9 cellular contexts compared by ENCODE assay signal in the genomic region with DNA sequence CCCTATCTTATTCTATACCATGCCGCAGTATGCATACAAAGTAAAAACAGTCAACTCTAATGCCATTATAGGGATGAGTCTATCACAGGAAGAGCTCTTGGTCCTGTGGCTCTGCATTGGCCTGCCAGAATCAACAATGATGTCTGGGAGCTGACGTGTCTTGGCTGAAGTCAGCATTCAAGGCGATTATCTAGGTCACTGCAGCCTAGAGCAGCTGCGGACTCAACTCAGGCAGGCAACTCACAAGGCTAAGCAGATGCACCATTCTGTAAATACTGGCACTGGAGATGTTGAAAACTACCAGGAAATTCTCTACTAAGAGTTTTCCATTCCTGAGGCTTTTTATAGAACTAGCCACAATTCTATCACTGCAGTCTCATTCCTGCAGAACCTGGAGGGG. TPM values are rescaled to one million over a fixed set of nuclear protein-coding genes. Genes with fewer than 3 reads are reported as not detected.
DNase-seq lines count a peak whose midpoint lies in the region; ATAC-seq and TF ChIP-seq lines count a peak whose summit lies in the region.
"Had no signal": no experiment of that assay in that cellular context is flagged by ENCODE, and none has a peak within 500 bp of the region (broad histone marks: within the 10 kb centered on the region; RNA-seq: fewer than 3 reads in every experiment).

No MANE protein-coding gene starts in this region.

- no peaks in the 10 kb centered on the region for H3K4me1 Mint-ChIP-seq in stimulated activated naive CD8-positive, alpha-beta T cell treated with anti-CD3 and anti-CD28 coated beads, Interleukin-15, amount 100 ng/mL, for 72 hours

- peak overlapping the region in 1 of 2 donors; percentile 27 for H3K27ac Mint-ChIP-seq in stimulated activated naive CD8-positive, alpha-beta T cell treated with anti-CD3 and anti-CD28 coated beads, Interleukin-15, amount 100 ng/mL, for 72 hours

- H3K9me3 ChIP-seq in prostate gland: no peaks in the 10 kb centered on the region

- no peaks in the 10 kb centered on the region for H3K27me3 ChIP-seq in prostate gland (replicated peaks; ENCODE audit: insufficient read depth)

- WGBS in prostate gland: 56% methylated on average over 4 of the region's 4 CpGs

- peak; percentile 98 for ATAC-seq in left ventricle myocardium superior
- ATAC-seq in GM18519 (IDR thresholded peaks at IDR 0.05; ENCODE audit: low FRiP score, unreplicated experiment): no peak
- no peak for ATAC-seq in stimulated activated naive CD8-positive, alpha-beta T cell treated with anti-CD3 and anti-CD28 coated beads, Interleukin-15, amount 100 ng/mL, for 72 hours
- ATAC-seq: Panc1 had no signal

- intact Hi-C loops in left ventricle myocardium superior (cut with micrococcal nuclease): loop anchor here (10.0 kb wide), 1 partner anchor 175 kb away; no protein-coding TSS in a partner anchor
- intact Hi-C loops in prostate gland (cut with DNase I): loop anchor here (5.0 kb wide), 3 partner anchors 63 to 173 kb away; a partner anchor contains a TSS

- no peaks in the 10 kb centered on the region for H3K4me1 ChIP-seq in prostate gland (replicated peaks)

- no peak overlapping the region for H3K4me3 ChIP-seq in prostate gland

- H3K27ac ChIP-seq in angular gyrus (ENCODE audit: low read depth, low read length) (peak overlapping the region; percentile 77), prostate gland (peak overlapping the region; percentile 45 to 46)

- TF ChIP-seq POLR2A in prostate gland (IDR thresholded peaks at IDR 0.05): no peak

- peaks cover 19% of the 10 kb centered on the region for H3K27me3 Mint-ChIP-seq in stimulated activated naive CD8-positive, alpha-beta T cell treated with anti-CD3 and anti-CD28 coated beads, Interleukin-15, amount 100 ng/mL, for 72 hours

- TF ChIP-seq CTCF in prostate gland (IDR thresholded peaks at IDR 0.05): no peak

- no peaks in the 10 kb centered on the region for H3K9me3 Mint-ChIP-seq in stimulated activated naive CD8-positive, alpha-beta T cell treated with anti-CD3 and anti-CD28 coated beads, Interleukin-15, amount 100 ng/mL, for 72 hours

- peak; percentile 86 for DNase-seq in EL
- peak; percentile 70 for DNase-seq in left ventricle myocardium superior
- DNase-seq in prostate gland (ENCODE audit: low spot score): peak; percentile 7
- no peak for DNase-seq in SKM-1 treated with dmso at 0.1 percent for 144 hours (lab: John Stamatoyannopoulos, UW; ENCODE audit: unreplicated experiment)
- no peak for DNase-seq in NCI-H526 treated with DMSO at 0.1 percent for 48 hours (lab: John Stamatoyannopoulos, UW)
- DNase-seq in stimulated activated naive CD8-positive, alpha-beta T cell treated with anti-CD3 and anti-CD28 coated beads, Interleukin-15, amount 100 ng/mL, for 72 hours: no peak

- H3K4me3 Mint-ChIP-seq in stimulated activated naive CD8-positive, alpha-beta T cell treated with anti-CD3 and anti-CD28 coated beads, Interleukin-15, amount 100 ng/mL, for 72 hours: no peak overlapping the region

- no peaks in the 10 kb centered on the region for H3K36me3 ChIP-seq in prostate gland

RNA-seq across cellular contexts. Expression of a gene that starts 13.3 kb away (rescaled TPM):
- not detected for total RNA-seq in left ventricle myocardium superior
- total RNA-seq in prostate gland: 1 to 10 TPM in 1 of 2 donors, not detected in 1; 2.3 TPM

RNA-seq across cellular contexts. Expression of a gene that starts 23.0 kb away (rescaled TPM):
- total RNA-seq in left ventricle myocardium superior (6.0 TPM), prostate gland (10 to 100 TPM in 1 of 2 donors, 1 to 10 TPM in 1; 4.0 to 14.8 TPM)

RNA-seq across cellular contexts. Expression of a gene that starts 49.7 kb away (rescaled TPM):
- not detected for total RNA-seq in left ventricle myocardium superior
- 1 to 10 TPM in 1 of 2 donors, under 1 TPM in 1; 0.51 to 3.0 TPM for total RNA-seq in prostate gland

Comparison
In these comparisons a context has a peak if more than half of its experiments do, and no peak if none do; other contexts are left out.
1. DNase-seq: peak in EL (single experiment), left ventricle myocardium superior (single experiment) and prostate gland (single experiment); none in SKM-1 treated with dmso at 0.1 percent for 144 hours (single experiment), NCI-H526 treated with DMSO at 0.1 percent for 48 hours (single experiment) and stimulated activated naive CD8-positive, alpha-beta T cell treated with anti-CD3 and anti-CD28 coated beads, Interleukin-15, amount 100 ng/mL, for 72 hours (0 of 2).